ENCODE assay signal across 6 cellular contexts in genomic region chr7:100171087-100171681, GRCh38. TPM values are rescaled to one million over a fixed set of nuclear protein-coding genes. Genes with fewer than 3 reads are reported as not detected.
A peak's percentile ranks its signal among the peaks of the same experiment; 100 is the strongest.
DNase-seq lines count a peak whose midpoint lies in the region; ATAC-seq and TF ChIP-seq lines count a peak whose summit lies in the region.

No MANE protein-coding gene starts in this region.

- TF ChIP-seq CTCF in choroid plexus epithelial cell (conservative IDR thresholded peaks at IDR 0.05; ENCODE audit: low read depth, low read length) (no peak), parathyroid adenoma (IDR thresholded peaks at IDR 0.05) (no peak)

- H2AFZ ChIP-seq in parathyroid adenoma = peak overlapping the region; percentile 81

- no peaks in the 10 kb centered on the region for H3K36me3 ChIP-seq in parathyroid adenoma (ENCODE audit: control insufficient read depth, insufficient read depth, low read length)

- H3K4me2 ChIP-seq in parathyroid adenoma (ENCODE audit: low read length) = peak overlapping the region; percentile 71

- H3K27ac ChIP-seq in parathyroid adenoma = no peak overlapping the region

- H3K4me3 ChIP-seq in choroid plexus epithelial cell (ENCODE audit: low read depth, low read length) (peak overlapping the region; percentile 37), parathyroid adenoma (ENCODE audit: low read depth, low read length) (peak overlapping the region; percentile 46)

- H3K9ac ChIP-seq in parathyroid adenoma = no peak overlapping the region

- no peaks in the 10 kb centered on the region for H3K9me3 ChIP-seq in parathyroid adenoma (ENCODE audit: control insufficient read depth, low read length)

- peaks cover 23 to 32% (median 24%) of the 10 kb centered on the region in 3 donors for H3K4me1 Mint-ChIP-seq in IgD-negative memory B cell

- H3K4me3 Mint-ChIP-seq in IgD-negative memory B cell = peak overlapping the region in 3 of 4 donors; percentile 11 to 75 (median 60)

- no peaks in the 10 kb centered on the region for H3K9me3 Mint-ChIP-seq in IgD-negative memory B cell

- no peaks in the 10 kb centered on the region for H3K36me3 Mint-ChIP-seq in IgD-negative memory B cell

- no peaks in the 10 kb centered on the region for H3K27me3 ChIP-seq in parathyroid adenoma (ENCODE audit: control insufficient read depth, insufficient read depth, low read length)

- no peak for ATAC-seq in HG03139 (IDR thresholded peaks at IDR 0.05; ENCODE audit: unreplicated experiment)

- H3K27ac Mint-ChIP-seq in IgD-negative memory B cell = peak overlapping the region in 1 of 3 donors; percentile 14

- DNase-seq in choroid plexus epithelial cell (ENCODE audit: low read depth) (no peak), EL (no peak)
- no peak for DNase-seq in stimulated activated CD4-positive, alpha-beta T cell treated with anti-CD3 and anti-CD28 coated beads, Interleukin-2, amount 100 ng/mL, for 24 hours

- no peaks in the 10 kb centered on the region for H3K79me2 ChIP-seq in parathyroid adenoma

- H3K4me1 ChIP-seq in parathyroid adenoma = peaks cover 6% of the 10 kb centered on the region

- peaks cover 50% of the 10 kb centered on the region for H3K27me3 Mint-ChIP-seq in IgD-negative memory B cell

RNA-seq across cellular contexts. Expression of gene GAL3ST4, which starts 2.8 kb away (rescaled TPM):
- polyA plus RNA-seq in IgD-negative memory B cell = 0.38 TPM

RNA-seq across cellular contexts. Expression of gene GPC2, which starts 6.0 kb away (rescaled TPM):
- 0.23 TPM for polyA plus RNA-seq in IgD-negative memory B cell

RNA-seq across cellular contexts. Expression of gene STAG3, which starts 6.5 kb away (rescaled TPM):
- 61.5 TPM for polyA plus RNA-seq in IgD-negative memory B cell

RNA-seq across cellular contexts. Expression of gene TRAPPC14, which starts 12.7 kb away (rescaled TPM):
- polyA plus RNA-seq in IgD-negative memory B cell = 6.3 TPM

RNA-seq across cellular contexts. Expression of gene LAMTOR4, which starts 22.5 kb away (rescaled TPM):
- 443 TPM for polyA plus RNA-seq in IgD-negative memory B cell
